In the genomic region with DNA sequence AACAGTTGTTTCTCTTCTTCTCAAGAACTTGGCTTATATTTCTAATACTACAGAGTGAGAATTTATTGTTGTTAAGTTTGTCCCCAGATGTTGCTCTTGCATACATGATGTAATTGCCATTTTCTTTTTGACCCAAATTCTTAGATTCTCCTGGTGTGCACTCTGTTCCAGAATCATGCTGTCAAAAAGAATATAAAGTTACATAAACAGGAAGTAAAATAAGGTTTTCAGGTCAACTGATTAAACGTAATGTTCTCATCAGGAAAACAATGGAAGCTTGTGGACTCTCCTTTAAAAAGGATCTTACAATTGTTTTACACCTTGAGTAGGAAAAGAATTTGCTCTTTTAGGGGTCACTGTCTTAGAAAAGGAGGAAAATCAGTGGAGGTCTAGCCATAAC, we compare ENCODE assay signal across 10 cellular contexts.
A peak's percentile ranks its signal among the peaks of the same experiment; 100 is the strongest.
DNase-seq lines count a peak whose midpoint lies in the region; ATAC-seq, FAIRE-seq and TF ChIP-seq lines count a peak whose summit lies in the region.
"Had no signal": no experiment of that assay in that cellular context is flagged by ENCODE, and none has a peak within 500 bp of the region (broad histone marks: within the 10 kb centered on the region; RNA-seq: fewer than 3 reads in every experiment).

No MANE protein-coding gene starts in this region.

- intact Hi-C loops in endothelial cell of umbilical vein (cut with micrococcal nuclease): no loop called here

- H3K27ac Mint-ChIP-seq in CD4-positive, CD25-positive, alpha-beta regulatory T cell: peak overlapping the region; percentile 97 to 99 (median 97)
- peak overlapping the region; percentile 98 to 99 for H3K27ac Mint-ChIP-seq in T-cell

- no peaks in the 10 kb centered on the region for H3K9me1 ChIP-seq in endothelial cell of umbilical vein (replicated peaks; ENCODE audit: control insufficient read depth, extremely low read depth, insufficient read depth, low read length)

- dilution Hi-C loops in endothelial cell of umbilical vein (cut with MboI; ENCODE audit: extremely low pct_ligation_motif_present, low sequenced_read_pairs): no loop called here

- peaks cover 16% of the 10 kb centered on the region for H3K36me3 ChIP-seq in CD4-positive, CD25-positive, alpha-beta regulatory T cell (ENCODE audit: control insufficient read depth, insufficient read depth, low read length)
- peaks cover 0 to 2% of the 10 kb centered on the region in 2 experiments for H3K36me3 ChIP-seq in endothelial cell of umbilical vein (ENCODE audit: control insufficient read depth in 2 of 2, extremely low read depth in 1 of 2, insufficient read depth in 2 of 2, low read length in 2 of 2)

- peak; percentile 71 for FAIRE-seq in endothelial cell of umbilical vein (lab: Jason Lieb, UNC)

- no peak for TF ChIP-seq CTCF in endothelial cell of umbilical vein (IDR thresholded peaks at IDR 0.05; ENCODE audit: extremely low read depth in 1 of 2, insufficient read depth in 1 of 2, low read depth in 1 of 2, low read length in 2 of 2)

- H3K9ac ChIP-seq in endothelial cell of umbilical vein (replicated peaks; ENCODE audit: extremely low read depth, insufficient read depth, low read length): no peak overlapping the region

- no peak overlapping the region for H2AFZ ChIP-seq in endothelial cell of umbilical vein (ENCODE audit: low read depth, low read length)

- CTCF ChIA-PET in T-cell (lab: Charles Lee) (no interaction called here), endothelial cell of umbilical vein (lab: Charles Lee) (interaction anchor here (0.7 to 1.3 kb wide), 6 partner anchors 11 to 905 kb away, joined by 3 read pairs; a partner anchor contains a TSS)

- H3K27me3 Mint-ChIP-seq in CD4-positive, CD25-positive, alpha-beta regulatory T cell: no peaks in the 10 kb centered on the region
- no peaks in the 10 kb centered on the region for H3K27me3 Mint-ChIP-seq in T-cell

- no peaks in the 10 kb centered on the region for H3K79me2 ChIP-seq in endothelial cell of umbilical vein (ENCODE audit: control insufficient read depth, insufficient read depth, low read length)

- no TSS peak for BruUV-seq in endothelial cell of umbilical vein (replicated peaks; lab: Mats Ljungman, UMichigan)

- H3K9me3 ChIP-seq in CD4-positive, CD25-positive, alpha-beta regulatory T cell (ENCODE audit: control insufficient read depth in 2 of 2, low read length in 2 of 2): no peaks in the 10 kb centered on the region
- H3K9me3 ChIP-seq in endothelial cell of umbilical vein (replicated peaks; ENCODE audit: control insufficient read depth, insufficient read depth, low read length): no peaks in the 10 kb centered on the region

- DNase-seq in CD4-positive, CD25-positive, alpha-beta regulatory T cell: peak in 1 of 3 donors; percentile 48
- DNase-seq in T-cell (no peak), endothelial cell of umbilical vein (ENCODE audit: low read depth, low spot score) (peak; percentile 49), pons (ENCODE audit: low spot score) (peak; percentile 43), NCI-H526 treated with DMSO at 0.1 percent for 48 hours (lab: John Stamatoyannopoulos, UW) (no peak)
- DNase-seq: NCI-H1417 had no signal

- TF ChIP-seq POLR2A in endothelial cell of umbilical vein (IDR thresholded peaks at IDR 0.05; ENCODE audit: low read depth, low read length): no peak

- H4K20me1 ChIP-seq in endothelial cell of umbilical vein (replicated peaks; ENCODE audit: control insufficient read depth, extremely low read depth, insufficient read depth, low read length): no peaks in the 10 kb centered on the region

- POLR2A ChIA-PET in T-cell (lab: Charles Lee) (no interaction called here), endothelial cell of umbilical vein (lab: Charles Lee) (no interaction called here)

- H3K4me3 ChIP-seq in CD4-positive, CD25-positive, alpha-beta regulatory T cell (ENCODE audit: low read depth, low read length): peak overlapping the region; percentile 82
- peak overlapping the region in 1 of 3 experiments; percentile 22 for H3K4me3 ChIP-seq in endothelial cell of umbilical vein (replicated peaks in 1 of 3; ENCODE audit: insufficient read depth in 1 of 3, low read depth in 1 of 3, low read length in 3 of 3)
- H3K4me3 ChIP-seq: SK-N-MC had no signal

- H3K4me2 ChIP-seq in endothelial cell of umbilical vein (ENCODE audit: insufficient read depth, low read length): peak overlapping the region; percentile 92

- peaks cover 35% of the 10 kb centered on the region for H3K4me1 ChIP-seq in CD4-positive, CD25-positive, alpha-beta regulatory T cell (ENCODE audit: control insufficient read depth, insufficient read depth, low read length, poor library complexity, severe bottlenecking)
- H3K4me1 ChIP-seq in endothelial cell of umbilical vein (ENCODE audit: control insufficient read depth, extremely low read depth, insufficient read depth, low read length): peaks cover 21% of the 10 kb centered on the region

- peak overlapping the region; percentile 56 to 92 (median 82) for H3K4me3 Mint-ChIP-seq in CD4-positive, CD25-positive, alpha-beta regulatory T cell
- H3K4me3 Mint-ChIP-seq in T-cell: peak overlapping the region; percentile 76 to 81 (median 79)

- peak overlapping the region; percentile 86 for H3K27ac ChIP-seq in CD4-positive, CD25-positive, alpha-beta regulatory T cell (ENCODE audit: insufficient read depth, low read length, poor library complexity, severe bottlenecking)
- H3K27ac ChIP-seq in endothelial cell of umbilical vein (ENCODE audit: insufficient read depth, low read depth, low read length): peak overlapping the region; percentile 57
- H3K27ac ChIP-seq: SK-N-MC had no signal

- peaks cover 48% of the 10 kb centered on the region for H3K36me3 Mint-ChIP-seq in CD4-positive, CD25-positive, alpha-beta regulatory T cell
- H3K36me3 Mint-ChIP-seq in T-cell: peaks cover 45% of the 10 kb centered on the region

- no peaks in the 10 kb centered on the region for H3K9me3 Mint-ChIP-seq in CD4-positive, CD25-positive, alpha-beta regulatory T cell
- no peaks in the 10 kb centered on the region for H3K9me3 Mint-ChIP-seq in T-cell

- no peaks in the 10 kb centered on the region for H3K27me3 ChIP-seq in CD4-positive, CD25-positive, alpha-beta regulatory T cell (ENCODE audit: control insufficient read depth, insufficient read depth, low read length)
- no peaks in the 10 kb centered on the region for H3K27me3 ChIP-seq in endothelial cell of umbilical vein (ENCODE audit: control insufficient read depth in 2 of 2, insufficient read depth in 2 of 2, low read length in 2 of 2)

- H3K4me1 Mint-ChIP-seq in CD4-positive, CD25-positive, alpha-beta regulatory T cell: peaks cover 34 to 75% (median 60%) of the 10 kb centered on the region in 4 donors
- peaks cover 58 to 70% (median 68%) of the 10 kb centered on the region in 3 donors for H3K4me1 Mint-ChIP-seq in T-cell

- ATAC-seq in CD4-positive, CD25-positive, alpha-beta regulatory T cell (ENCODE audit: low read depth in 2 of 2): peak in 1 of 2 donors; percentile 38
- ATAC-seq in T-cell (replicated peaks in 1 of 4): peak in 3 of 4 experiments; percentile 22 to 66 (median 55)
- ATAC-seq in GM19324 (IDR thresholded peaks at IDR 0.05; ENCODE audit: low FRiP score, unreplicated experiment): no peak
- no peak for ATAC-seq in GM18858 (IDR thresholded peaks at IDR 0.05; ENCODE audit: unreplicated experiment)
- no peak for ATAC-seq in GM18868 (IDR thresholded peaks at IDR 0.05; ENCODE audit: unreplicated experiment)

TF ChIP-seq in endothelial cell of umbilical vein, 7 proteins besides CTCF, POLR2A, EP300 and RAD21:
- no peak for TF ChIP-seq EZH2 (IDR thresholded peaks at IDR 0.05; ENCODE audit: borderline replicate concordance, low read depth, low read length, severe bottlenecking)
- TF ChIP-seq GATA2 (IDR thresholded peaks at IDR 0.05; ENCODE audit: insufficient read depth, insufficient read length, low read depth, low read length): no peak
- TF ChIP-seq MYC (IDR thresholded peaks at IDR 0.05; ENCODE audit: low read depth, low read length): no peak
- TF ChIP-seq JUN (IDR thresholded peaks at IDR 0.05; ENCODE audit: borderline replicate concordance, insufficient read depth, insufficient read length, low read depth): no peak
- no peak for TF ChIP-seq POLR2AphosphoS5 (IDR thresholded peaks at IDR 0.05; ENCODE audit: insufficient read depth, low read depth, low read length)
- no peak for TF ChIP-seq FOS (IDR thresholded peaks at IDR 0.05; ENCODE audit: borderline replicate concordance, insufficient read depth, low read length)

Comparison
In these comparisons a context has a peak if more than half of its experiments do, and no peak if none do; other contexts are left out.
1. ATAC-seq: peak in T-cell (3 of 4); none in GM19324 (single experiment), GM18858 (single experiment) and GM18868 (single experiment).
2. DNase-seq: peak in endothelial cell of umbilical vein (single experiment) and pons (single experiment); none in T-cell (0 of 34) and NCI-H526 treated with DMSO at 0.1 percent for 48 hours (single experiment).